In the genomic region with DNA sequence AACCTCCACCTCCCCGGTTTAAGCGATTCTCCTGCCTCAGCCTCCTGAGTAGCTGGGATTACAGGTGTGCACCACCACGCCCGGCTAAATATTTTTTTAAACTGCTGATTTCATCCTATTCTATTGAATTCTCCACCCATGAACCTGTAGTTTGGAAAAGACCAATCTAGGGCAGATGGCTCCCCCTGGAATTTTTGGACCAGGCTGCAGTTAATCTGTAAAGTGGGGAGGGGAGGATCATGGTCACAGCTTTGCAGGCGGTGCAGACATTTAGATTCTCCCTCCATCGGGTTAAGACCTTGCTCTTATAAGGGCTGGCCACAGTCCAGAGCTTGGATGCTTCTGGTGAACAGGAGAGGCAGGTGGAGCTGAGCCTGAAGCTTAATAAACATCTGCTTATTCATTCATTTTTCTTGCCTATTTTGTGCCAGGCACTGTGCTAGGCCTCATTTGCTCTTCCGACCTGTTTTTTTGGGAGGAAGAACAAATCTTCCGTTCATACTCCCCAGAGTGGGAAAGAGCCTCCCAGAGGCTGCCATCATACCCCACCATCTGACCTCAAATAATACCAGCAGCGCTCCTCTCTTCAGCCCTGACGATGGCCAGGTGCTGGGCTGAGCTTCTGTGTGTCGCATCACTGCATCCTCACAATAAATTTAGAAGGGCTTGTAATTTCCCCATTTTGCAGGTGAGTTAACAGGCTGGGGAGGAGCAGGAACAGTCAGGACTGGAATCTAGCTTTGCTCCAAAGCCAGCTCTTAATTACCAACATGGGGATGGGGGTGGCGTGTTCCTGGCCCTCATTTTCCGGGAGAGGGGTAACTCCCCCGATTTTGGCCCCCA, we compare ENCODE assay signal across 8 cellular contexts. TPM values are rescaled to one million over a fixed set of nuclear protein-coding genes. Genes with fewer than 3 reads are reported as not detected.
A peak's percentile ranks its signal among the peaks of the same experiment; 100 is the strongest.
DNase-seq lines count a peak whose midpoint lies in the region; ATAC-seq and TF ChIP-seq lines count a peak whose summit lies in the region.

No MANE protein-coding gene starts in this region.

- 15 to 50% methylated on average over 5 to 8 of the region's 14 CpGs for WGBS in gastroesophageal sphincter (ENCODE audit: low coverage in 1 of 2), 2 donors

- ATAC-seq in gastroesophageal sphincter (no peak), HG03520 (IDR thresholded peaks at IDR 0.05; ENCODE audit: unreplicated experiment) (no peak)
- peak; percentile 9 for ATAC-seq in stimulated activated memory B cell treated with anti-CD40 and anti-IgM and Interleukin-4, amounts not matched to agents 10 μg/mL and 1 μg/mL and 100 μg/mL, for 72 hours

- H3K9me3 ChIP-seq in gastroesophageal sphincter, result no peaks in the 10 kb centered on the region

- H3K27me3 Mint-ChIP-seq in stimulated activated memory B cell treated with anti-CD40 and anti-IgM and Interleukin-4, amounts not matched to agents 10 μg/mL and 1 μg/mL and 100 μg/mL, for 72 hours, result no peaks in the 10 kb centered on the region

- peaks cover 0 to 78% (median 39%) of the 10 kb centered on the region in 3 donors for H3K4me1 ChIP-seq in gastroesophageal sphincter

- DNase-seq in NCI-H2196 (lab: John Stamatoyannopoulos, UW; ENCODE audit: unreplicated experiment) (peak; percentile 31), NCI-H2196 treated with DMSO at 0.1 percent for 48 hours (lab: John Stamatoyannopoulos, UW; ENCODE audit: unreplicated experiment) (no peak), NCI-H1930 (lab: John Stamatoyannopoulos, UW) (no peak), HCEC 1CT (no peak)

- peak; percentile 48; the same call in 1 of the 2 replicates for TF ChIP-seq POLR2A in Raji (IDR thresholded peaks at IDR 0.05; ENCODE audit: insufficient read depth, low read depth, low read length)
- no peak for TF ChIP-seq POLR2A in gastroesophageal sphincter (IDR thresholded peaks at IDR 0.05)

- peaks cover 73% of the 10 kb centered on the region for H3K4me1 Mint-ChIP-seq in stimulated activated memory B cell treated with anti-CD40 and anti-IgM and Interleukin-4, amounts not matched to agents 10 μg/mL and 1 μg/mL and 100 μg/mL, for 72 hours

- peaks cover 0 to 36% of the 10 kb centered on the region in 2 donors for H3K36me3 ChIP-seq in gastroesophageal sphincter

- no peaks in the 10 kb centered on the region for H3K27me3 ChIP-seq in gastroesophageal sphincter

- H3K4me3 ChIP-seq in gastroesophageal sphincter, result peak overlapping the region; percentile 76 to 96

- H3K9me3 Mint-ChIP-seq in stimulated activated memory B cell treated with anti-CD40 and anti-IgM and Interleukin-4, amounts not matched to agents 10 μg/mL and 1 μg/mL and 100 μg/mL, for 72 hours, result no peaks in the 10 kb centered on the region

- peak overlapping the region; percentile 64 to 94 (median 90) for H3K27ac ChIP-seq in gastroesophageal sphincter

- peak overlapping the region; percentile 96 for H3K4me3 Mint-ChIP-seq in stimulated activated memory B cell treated with anti-CD40 and anti-IgM and Interleukin-4, amounts not matched to agents 10 μg/mL and 1 μg/mL and 100 μg/mL, for 72 hours

- peaks cover 63% of the 10 kb centered on the region for H3K36me3 Mint-ChIP-seq in stimulated activated memory B cell treated with anti-CD40 and anti-IgM and Interleukin-4, amounts not matched to agents 10 μg/mL and 1 μg/mL and 100 μg/mL, for 72 hours

- no peak for TF ChIP-seq CTCF in gastroesophageal sphincter (IDR thresholded peaks at IDR 0.05)

- peak overlapping the region; percentile 97 for H3K27ac Mint-ChIP-seq in stimulated activated memory B cell treated with anti-CD40 and anti-IgM and Interleukin-4, amounts not matched to agents 10 μg/mL and 1 μg/mL and 100 μg/mL, for 72 hours

- TF ChIP-seq EP300 in gastroesophageal sphincter (IDR thresholded peaks at IDR 0.05), result no peak

RNA-seq across cellular contexts. Expression of gene CCDC106, which starts 0.9 kb away (rescaled TPM):
- 10 to 100 TPM; 11.4 to 28.5 (median 15.5) TPM for total RNA-seq in gastroesophageal sphincter

RNA-seq across cellular contexts. Expression of gene ZNF581, which starts 3.7 kb away (rescaled TPM):
- total RNA-seq in gastroesophageal sphincter, result 10 to 100 TPM in 3 of 4 donors, 1 to 10 TPM in 1; 8.4 to 17.5 (median 11.4) TPM

RNA-seq across cellular contexts. Expression of gene ZNF580, which starts 6.3 kb away (rescaled TPM):
- 10 to 100 TPM; 28.9 to 44.1 (median 35.2) TPM for total RNA-seq in gastroesophageal sphincter

RNA-seq across cellular contexts. Expression of gene U2AF2, which starts 7.7 kb away (rescaled TPM):
- total RNA-seq in gastroesophageal sphincter, result 10 to 100 TPM; 68.9 to 97.9 (median 91.4) TPM

RNA-seq across cellular contexts. Expression of gene ZNF784, which starts 22.7 kb away (rescaled TPM):
- total RNA-seq in gastroesophageal sphincter, result 1 to 10 TPM in 3 of 4 donors, under 1 TPM in 1; 0.54 to 8.1 (median 4.8) TPM
